Comparison of ENCODE assay signal across 1 cellular context in genomic region chr2:27714851-27715291, GRCh38.
TF ChIP-seq lines count a peak whose summit lies in the region.

No MANE protein-coding gene starts in this region.

TF ChIP-seq in H1, 55 proteins besides CTCF, POLR2A, EP300 and RAD21:
- TF ChIP-seq BCL11A (IDR thresholded peaks at IDR 0.05; ENCODE audit: low read depth in 2 of 2, low read length in 2 of 2) (no peak), TEAD4 (IDR thresholded peaks at IDR 0.05; ENCODE audit: low read depth, low read length) (no peak), TBP (IDR thresholded peaks at IDR 0.05; ENCODE audit: low read depth, low read length) (no peak), HDAC2 (IDR thresholded peaks at IDR 0.05; ENCODE audit: borderline replicate concordance in 1 of 2, low read depth in 2 of 2, low read length in 2 of 2) (0 out of 4 replicates have a peak, but pooled peaks of 1 of the 2 experiments have one; percentile 21), E2F6 (IDR thresholded peaks at IDR 0.05) (no peak), USF2 (IDR thresholded peaks at IDR 0.05; ENCODE audit: low read length) (no peak)
